In the genomic region with DNA sequence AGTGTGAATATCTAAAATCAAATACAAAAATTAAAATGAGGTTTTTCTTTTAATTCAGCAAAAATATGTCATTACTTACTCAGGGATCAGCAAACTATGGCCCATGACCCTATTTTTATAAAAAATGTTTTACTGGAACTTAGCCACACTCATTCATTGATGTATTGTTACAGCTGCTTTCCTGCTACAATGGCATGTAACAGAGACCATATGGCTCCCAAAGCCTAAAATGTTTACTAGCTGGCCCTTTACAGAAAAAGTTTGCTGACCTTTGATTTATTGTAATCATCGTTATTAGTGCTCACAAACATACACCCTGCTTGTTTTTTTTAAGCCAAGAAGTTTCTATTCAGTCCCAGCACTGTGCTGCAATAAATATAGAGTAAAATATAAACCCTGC, we compare ENCODE assay signal across 31 cellular contexts. TPM values are rescaled to one million over a fixed set of nuclear protein-coding genes. Genes with fewer than 3 reads are reported as not detected.
DNase-seq lines count a peak whose midpoint lies in the region; ATAC-seq and TF ChIP-seq lines count a peak whose summit lies in the region.
"Had no signal": no experiment of that assay in that cellular context is flagged by ENCODE, and none has a peak within 500 bp of the region (broad histone marks: within the 10 kb centered on the region; RNA-seq: fewer than 3 reads in every experiment).

No MANE protein-coding gene starts in this region.

- no peak overlapping the region for H3K4me3 ChIP-seq in left ventricle myocardium inferior
- H3K4me3 ChIP-seq: gastrocnemius medialis, hepatocyte, K562, SK-N-MC had no signal

- ATAC-seq in stimulated activated effector memory CD8-positive, alpha-beta T cell treated with anti-CD3 and anti-CD28 coated beads, Interleukin-12 subunit alpha, Interleukin-12 subunit beta, amount 100 ng/mL, for 72 hours: no peak
- ATAC-seq in GM21576 (IDR thresholded peaks at IDR 0.05; ENCODE audit: unreplicated experiment): no peak
- ATAC-seq: activated CD8-positive, alpha-beta T cell treated with anti-CD3 and anti-CD28 coated beads for 36 hours; gastrocnemius medialis; K562; natural killer cell treated with Interleukin-12 subunit alpha and Interleukin-12 subunit beta and Interleukin-15 and Interleukin-18, amount 100 ng/mL, for 72 hours; right cardiac atrium; T-helper 17 cell had no signal

- intact Hi-C loops in left ventricle myocardium inferior (cut with micrococcal nuclease) (no loop called here), cardiac septum (cut with DNase I) (no loop called here)

- no peak for TF ChIP-seq CTCF in left ventricle myocardium inferior (IDR thresholded peaks at IDR 0.05; ENCODE audit: borderline replicate concordance)

- H3K27ac ChIP-seq in left ventricle myocardium inferior (replicated peaks): peak overlapping the region; percentile 53
- H3K27ac ChIP-seq: gastrocnemius medialis, hepatocyte, SK-N-MC had no signal

- no peaks in the 10 kb centered on the region for H3K27me3 ChIP-seq in left ventricle myocardium inferior (ENCODE audit: low read depth)
- H3K27me3 ChIP-seq: gastrocnemius medialis, hepatocyte had no signal

- DNase-seq in left ventricle myocardium inferior (no peak), cardiac septum (ENCODE audit: low spot score) (no peak), dermis microvascular lymphatic vessel endothelial cell (ENCODE audit: low read depth in 2 of 2) (peak; percentile 80 to 93), left kidney (ENCODE audit: low read depth, low spot score) (peak; percentile 55), inferior parietal cortex (ENCODE audit: extremely low spot score) (no peak), immature natural killer cell (no peak)
- DNase-seq in stimulated activated effector memory CD8-positive, alpha-beta T cell treated with anti-CD3 and anti-CD28 coated beads, Interleukin-12 subunit alpha, Interleukin-12 subunit beta, amount 100 ng/mL, for 72 hours (ENCODE audit: low spot score in 2 of 2): no peak
- DNase-seq: 8988T; activated CD4-positive, CD25-positive, alpha-beta regulatory T cell treated with anti-CD3 and anti-CD28 coated beads, Interleukin-2, amount 50 U/mL, for 72 hours; activated CD8-positive, alpha-beta T cell treated with anti-CD3 and anti-CD28 coated beads for 36 hours; AML-193; aorta; caudate nucleus; CD4-positive, alpha-beta T cell; gastrocnemius medialis; NCI-H1417; NCI-H2029 treated with DMSO at 0.1 percent for 48 hours; NCI-H2227 treated with DMSO at 0.1 percent for 48 hours; NCI-H748 treated with DMSO at 0.1 percent for 48 hours; right cardiac atrium; RPMI8226; stimulated activated naive CD4-positive, alpha-beta T cell treated with Interleukin-2 at 50 U/mL for 16 hours; T-helper 17 cell had no signal

- no peaks in the 10 kb centered on the region for H3K36me3 Mint-ChIP-seq in stimulated activated effector memory CD8-positive, alpha-beta T cell treated with anti-CD3 and anti-CD28 coated beads, Interleukin-12 subunit alpha, Interleukin-12 subunit beta, amount 100 ng/mL, for 72 hours
- no peaks in the 10 kb centered on the region for H3K36me3 Mint-ChIP-seq in immature natural killer cell
- H3K36me3 Mint-ChIP-seq: activated naive CD4-positive, alpha-beta T cell treated with anti-CD3 and anti-CD28 coated beads, Interleukin-2, amount 50 U/mL, for 24 hours; natural killer cell treated with Interleukin-12 subunit alpha and Interleukin-12 subunit beta and Interleukin-15 and Interleukin-18, amount 100 ng/mL, for 72 hours had no signal

- peaks cover 0 to 13% (median 0%) of the 10 kb centered on the region in 3 donors for H3K27me3 Mint-ChIP-seq in immature natural killer cell (ENCODE audit: low read depth in 3 of 3)
- H3K27me3 Mint-ChIP-seq: activated CD8-positive, alpha-beta T cell treated with anti-CD3 and anti-CD28 coated beads for 36 hours; CD4-positive, alpha-beta T cell; dendritic cell treated with granulocyte-macrophage colony-stimulating factor and Interleukin-4, amounts not matched to agents 40 ng/mL and 50 ng/mL, for 4 days had no signal

- H3K9me3 ChIP-seq in left ventricle myocardium inferior (replicated peaks): no peaks in the 10 kb centered on the region
- H3K9me3 ChIP-seq: gastrocnemius medialis had no signal

- H3K27ac Mint-ChIP-seq in stimulated activated effector memory CD8-positive, alpha-beta T cell treated with anti-CD3 and anti-CD28 coated beads, Interleukin-12 subunit alpha, Interleukin-12 subunit beta, amount 100 ng/mL, for 72 hours: no peak overlapping the region
- no peak overlapping the region for H3K27ac Mint-ChIP-seq in immature natural killer cell
- H3K27ac Mint-ChIP-seq: activated CD8-positive, alpha-beta T cell treated with anti-CD3 and anti-CD28 coated beads for 36 hours; activated naive CD4-positive, alpha-beta T cell treated with anti-CD3 and anti-CD28 coated beads, Interleukin-2, amount 50 U/mL, for 24 hours; activated T-helper 2 cell treated with anti-CD3 and anti-CD28 coated beads, Interferon-gamma antibody, Interleukin-2, Interleukin-4, amounts not matched to agents 10 μg/mL and 5 μg/mL and 100 μg/mL, durations not matched to agents 14 hours and 24 hours and 36 hours; CD4-positive, alpha-beta T cell; dendritic cell treated with granulocyte-macrophage colony-stimulating factor and Interleukin-4, amounts not matched to agents 40 ng/mL and 50 ng/mL, for 4 days; natural killer cell treated with Interleukin-12 subunit alpha and Interleukin-12 subunit beta and Interleukin-15 and Interleukin-18, amount 100 ng/mL, for 72 hours; T-helper 17 cell had no signal

- H3K4me1 Mint-ChIP-seq in stimulated activated effector memory CD8-positive, alpha-beta T cell treated with anti-CD3 and anti-CD28 coated beads, Interleukin-12 subunit alpha, Interleukin-12 subunit beta, amount 100 ng/mL, for 72 hours: no peaks in the 10 kb centered on the region
- H3K4me1 Mint-ChIP-seq in immature natural killer cell: no peaks in the 10 kb centered on the region
- H3K4me1 Mint-ChIP-seq: T-helper 17 cell had no signal

- H3K9me3 Mint-ChIP-seq in stimulated activated effector memory CD8-positive, alpha-beta T cell treated with anti-CD3 and anti-CD28 coated beads, Interleukin-12 subunit alpha, Interleukin-12 subunit beta, amount 100 ng/mL, for 72 hours: no peaks in the 10 kb centered on the region
- H3K9me3 Mint-ChIP-seq in immature natural killer cell: no peaks in the 10 kb centered on the region
- H3K9me3 Mint-ChIP-seq: activated CD8-positive, alpha-beta T cell treated with anti-CD3 and anti-CD28 coated beads for 36 hours; activated naive CD4-positive, alpha-beta T cell treated with anti-CD3 and anti-CD28 coated beads, Interleukin-2, amount 50 U/mL, for 24 hours; activated T-helper 2 cell treated with anti-CD3 and anti-CD28 coated beads, Interferon-gamma antibody, Interleukin-2, Interleukin-4, amounts not matched to agents 10 μg/mL and 5 μg/mL and 100 μg/mL, durations not matched to agents 14 hours and 24 hours and 36 hours; CD4-positive, alpha-beta T cell; dendritic cell treated with granulocyte-macrophage colony-stimulating factor and Interleukin-4, amounts not matched to agents 40 ng/mL and 50 ng/mL, for 4 days; natural killer cell treated with Interleukin-12 subunit alpha and Interleukin-12 subunit beta and Interleukin-15 and Interleukin-18, amount 100 ng/mL, for 72 hours had no signal

- no peak overlapping the region for H3K4me3 Mint-ChIP-seq in stimulated activated effector memory CD8-positive, alpha-beta T cell treated with anti-CD3 and anti-CD28 coated beads, Interleukin-12 subunit alpha, Interleukin-12 subunit beta, amount 100 ng/mL, for 72 hours
- no peak overlapping the region for H3K4me3 Mint-ChIP-seq in immature natural killer cell
- H3K4me3 Mint-ChIP-seq: activated CD8-positive, alpha-beta T cell treated with anti-CD3 and anti-CD28 coated beads for 36 hours; activated naive CD4-positive, alpha-beta T cell treated with anti-CD3 and anti-CD28 coated beads, Interleukin-2, amount 50 U/mL, for 24 hours; CD4-positive, alpha-beta T cell; dendritic cell treated with granulocyte-macrophage colony-stimulating factor and Interleukin-4, amounts not matched to agents 40 ng/mL and 50 ng/mL, for 4 days; natural killer cell treated with Interleukin-12 subunit alpha and Interleukin-12 subunit beta and Interleukin-15 and Interleukin-18, amount 100 ng/mL, for 72 hours; T-helper 17 cell had no signal

- H3K4me1 ChIP-seq in left ventricle myocardium inferior: peaks cover 38% of the 10 kb centered on the region

- H3K36me3 ChIP-seq in left ventricle myocardium inferior: no peaks in the 10 kb centered on the region
- H3K36me3 ChIP-seq: gastrocnemius medialis had no signal

RNA-seq across cellular contexts. Expression of gene LY75, which starts 37.6 kb away (rescaled TPM):
- total RNA-seq in left ventricle myocardium inferior: 0.63 TPM
- 0.81 TPM for total RNA-seq in cardiac septum
- 7.6 and 12.7 TPM in 2 replicates for total RNA-seq in dermis microvascular lymphatic vessel endothelial cell
- polyA plus RNA-seq in immature natural killer cell: 10 to 100 TPM; 28.2 to 46.7 (median 39.7) TPM

Comparison
In these comparisons a context has a peak if more than half of its experiments do, and no peak if none do; other contexts are left out.
1. DNase-seq: peak in dermis microvascular lymphatic vessel endothelial cell (2 of 2) and left kidney (single experiment); none in left ventricle myocardium inferior (single experiment), cardiac septum (single experiment), stimulated activated effector memory CD8-positive, alpha-beta T cell treated with anti-CD3 and anti-CD28 coated beads, Interleukin-12 subunit alpha, Interleukin-12 subunit beta, amount 100 ng/mL, for 72 hours (0 of 2), inferior parietal cortex (single experiment) and immature natural killer cell (0 of 3).